ENCODE assay signal across 9 cellular contexts in the genomic region with DNA sequence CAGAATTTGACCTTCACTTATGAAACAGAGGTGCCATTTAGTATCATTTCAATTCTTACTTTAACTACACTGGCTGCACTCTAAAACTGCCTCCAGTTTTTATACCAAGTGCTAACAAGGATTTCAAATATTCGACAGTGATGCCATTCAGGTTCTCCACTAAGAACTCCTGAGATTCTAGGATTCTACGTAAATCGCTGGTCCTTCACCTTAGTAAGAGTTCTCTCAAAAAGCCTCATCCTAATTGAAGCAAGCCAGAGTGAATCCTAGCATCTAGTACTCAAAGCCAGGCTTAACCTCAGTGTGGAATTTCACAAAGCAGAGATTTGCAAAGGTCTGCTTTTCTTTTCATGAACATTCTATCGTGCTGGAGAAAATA. TPM values are rescaled to one million over a fixed set of nuclear protein-coding genes. Genes with fewer than 3 reads are reported as not detected.
A peak's percentile ranks its signal among the peaks of the same experiment; 100 is the strongest.
DNase-seq lines count a peak whose midpoint lies in the region; TF ChIP-seq lines count a peak whose summit lies in the region.
"Had no signal": no experiment of that assay in that cellular context is flagged by ENCODE, and none has a peak within 500 bp of the region (broad histone marks: within the 10 kb centered on the region; RNA-seq: fewer than 3 reads in every experiment).

No MANE protein-coding gene starts in this region.

- no peak overlapping the region for H2AFZ ChIP-seq in neural progenitor cell (replicated peaks)

- peaks cover 9% of the 10 kb centered on the region for H3K27me3 Mint-ChIP-seq in neural progenitor cell (ENCODE audit: insufficient read depth, low read depth)

- H3K79me2 ChIP-seq in neural progenitor cell (ENCODE audit: low read depth), result peaks cover 79% of the 10 kb centered on the region

- DNase-seq in BE2C (no peak), NT2/D1 (ENCODE audit: low read depth, low spot score) (no peak), neural progenitor cell (ENCODE audit: low spot score) (peak; percentile 20), AG20443 (ENCODE audit: low spot score) (no peak), glomerular visceral epithelial cell (ENCODE audit: extremely low spot score) (no peak), SJCRH30 (no peak), AG08396 (ENCODE audit: low spot score) (no peak)
- DNase-seq: stimulated activated CD8-positive, alpha-beta memory T cell treated with anti-CD3 and anti-CD28 coated beads, Interleukin-4, amount 100 ng/mL, for 48 hours had no signal

- TF ChIP-seq CTCF in BE2C (IDR thresholded peaks at IDR 0.05; ENCODE audit: low read depth, low read length), result no peak
- no peak for TF ChIP-seq CTCF in neural progenitor cell (IDR thresholded peaks at IDR 0.05)

- no peaks in the 10 kb centered on the region for H3K9me3 ChIP-seq in BE2C
- no peaks in the 10 kb centered on the region for H3K9me3 ChIP-seq in NT2/D1 (ENCODE audit: insufficient read depth, low read length)
- H3K9me3 ChIP-seq in endocrine pancreas (ENCODE audit: control insufficient read depth, low read length), result no peaks in the 10 kb centered on the region
- no peaks in the 10 kb centered on the region for H3K9me3 ChIP-seq in neural progenitor cell (ENCODE audit: low read depth)
- no peaks in the 10 kb centered on the region for H3K9me3 ChIP-seq in SJCRH30 (replicated peaks)

- H3K4me3 ChIP-seq in BE2C (ENCODE audit: low read depth, low read length), result peak overlapping the region; percentile 93
- H3K4me3 ChIP-seq in NT2/D1 (ENCODE audit: insufficient read length, low read depth), result peak overlapping the region; percentile 6
- H3K4me3 ChIP-seq in endocrine pancreas (ENCODE audit: control insufficient read depth, insufficient read depth, low read length), result peak overlapping the region; percentile 20
- peak overlapping the region; percentile 76 for H3K4me3 ChIP-seq in neural progenitor cell
- H3K4me3 ChIP-seq in SJCRH30, result no peak overlapping the region

- peaks cover 41% of the 10 kb centered on the region for H3K4me1 Mint-ChIP-seq in neural progenitor cell

- peaks cover 81% of the 10 kb centered on the region for H3F3A ChIP-seq in neural progenitor cell (ENCODE audit: low read depth)

- peaks cover 71% of the 10 kb centered on the region for H3K36me3 ChIP-seq in BE2C
- peaks cover 72% of the 10 kb centered on the region for H3K36me3 ChIP-seq in NT2/D1 (ENCODE audit: insufficient read depth, insufficient read length, low read length)
- H3K36me3 ChIP-seq in endocrine pancreas (ENCODE audit: control insufficient read depth, insufficient read depth, low read length), result peaks cover 2% of the 10 kb centered on the region
- peaks cover 58% of the 10 kb centered on the region for H3K36me3 ChIP-seq in neural progenitor cell
- peaks cover 72% of the 10 kb centered on the region for H3K36me3 ChIP-seq in SJCRH30

- no peaks in the 10 kb centered on the region for H3K9me3 Mint-ChIP-seq in neural progenitor cell

- H3K4me3 Mint-ChIP-seq in neural progenitor cell, result no peak overlapping the region

- H3K27me3 ChIP-seq in BE2C (no peaks in the 10 kb centered on the region), NT2/D1 (ENCODE audit: insufficient read depth, insufficient read length) (peaks cover 5% of the 10 kb centered on the region), endocrine pancreas (ENCODE audit: control insufficient read depth, insufficient read depth, low read length) (no peaks in the 10 kb centered on the region), neural progenitor cell (peaks cover 6% of the 10 kb centered on the region), SJCRH30 (no peaks in the 10 kb centered on the region)

- peak overlapping the region; percentile 96 for H3K4me2 ChIP-seq in neural progenitor cell

- H3K27ac Mint-ChIP-seq in neural progenitor cell, result no peak overlapping the region

- H3K9ac ChIP-seq in NT2/D1 (ENCODE audit: insufficient read length, low read depth) (peak overlapping the region; percentile 4), endocrine pancreas (ENCODE audit: control insufficient read depth, insufficient read depth, low read length) (no peak overlapping the region), neural progenitor cell (no peak overlapping the region)

- peaks cover 37% of the 10 kb centered on the region for H3K36me3 Mint-ChIP-seq in neural progenitor cell

- H3K27ac ChIP-seq in neural progenitor cell (no peak overlapping the region), SJCRH30 (no peak overlapping the region)

- H3K4me1 ChIP-seq in BE2C (0 out of 2 replicates have a peak, but pooled peaks cover 12% of the 10 kb centered on the region), NT2/D1 (ENCODE audit: insufficient read depth, insufficient read length) (no peaks in the 10 kb centered on the region), endocrine pancreas (ENCODE audit: control insufficient read depth, insufficient read depth, low read length) (peaks cover 14% of the 10 kb centered on the region), neural progenitor cell (peaks cover 34% of the 10 kb centered on the region), SJCRH30 (peaks cover 55% of the 10 kb centered on the region)

- H4K20me1 ChIP-seq in neural progenitor cell (ENCODE audit: low read depth), result peaks cover 70% of the 10 kb centered on the region

RNA-seq across cellular contexts. Expression of a gene that starts 3.5 kb away (rescaled TPM):
- polyA plus RNA-seq in BE2C (2012; ENCODE audit: insufficient read depth, insufficient read length, low read depth), result 70.7 TPM
- 259 and 348 TPM in 2 replicates for total RNA-seq in neural progenitor cell (ENCODE audit: low replicate concordance)
- total RNA-seq in SJCRH30 (2014; rRNA removed; shearing (Covaris generic)), result 213 and 260 TPM in 2 replicates
